ENCODE assay signal across 20 cellular contexts in genomic region chr1:201749059-201749458, GRCh38.
DNase-seq lines count a peak whose midpoint lies in the region; ATAC-seq, FAIRE-seq and TF ChIP-seq lines count a peak whose summit lies in the region.
"Had no signal": no experiment of that assay in that cellular context is flagged by ENCODE, and none has a peak within 500 bp of the region (broad histone marks: within the 10 kb centered on the region; RNA-seq: fewer than 3 reads in every experiment).

No MANE protein-coding gene starts in this region.

- H3K27ac Mint-ChIP-seq in brain = peak overlapping the region in 3 of 5 experiments; percentile 29 to 97 (median 81)
- H3K27ac Mint-ChIP-seq: activated naive CD8-positive, alpha-beta T cell treated with anti-CD3 and anti-CD28 coated beads, Interleukin-2, amount 50 U/mL, for 24 hours had no signal

- no peak overlapping the region for H3K23ac ChIP-seq in neuronal stem cell (ENCODE audit: low read depth, low read length, poor library complexity)

- no peak overlapping the region for H2BK120ac ChIP-seq in neuronal stem cell (ENCODE audit: low read depth, low read length)

- peaks cover 80% of the 10 kb centered on the region for H3K4me1 Mint-ChIP-seq in brain

- ATAC-seq in GM18502 (IDR thresholded peaks at IDR 0.05; ENCODE audit: poor library complexity, unreplicated experiment) = no peak
- ATAC-seq: activated naive CD8-positive, alpha-beta T cell treated with anti-CD3 and anti-CD28 coated beads, Interleukin-2, amount 50 U/mL, for 24 hours; mucosa of descending colon had no signal

- WGBS in neuronal stem cell (ENCODE audit: extremely low coverage in 2 of 2, insufficient read length in 2 of 2, insufficient replicate concordance in 1 of 2), 2 donors = no CpG with 5 or more reads among the region's 5 CpGs

- no peaks in the 10 kb centered on the region for H3K9me3 Mint-ChIP-seq in brain
- H3K9me3 Mint-ChIP-seq: activated naive CD8-positive, alpha-beta T cell treated with anti-CD3 and anti-CD28 coated beads, Interleukin-2, amount 50 U/mL, for 24 hours; H9; neural crest cell had no signal

- no peaks in the 10 kb centered on the region for H3K79me1 ChIP-seq in neuronal stem cell (ENCODE audit: low read depth, low read length)

- H3K14ac ChIP-seq in neuronal stem cell (ENCODE audit: low read length) = peak overlapping the region; percentile 10

- no peak overlapping the region for H3K9ac ChIP-seq in BLaER1 treated with 17β-estradiol and CSF1 and Interleukin-3, amounts not matched to agents 10 nM and 100 nM
- no peak overlapping the region for H3K9ac ChIP-seq in neuronal stem cell (ENCODE audit: low read depth, low read length, poor library complexity)

- no peaks in the 10 kb centered on the region for H3K36me3 Mint-ChIP-seq in brain

- peak overlapping the region in 10 of 11 experiments; percentile 14 to 75 (median 50); a peak in 14 of 22 replicates for H3K4me2 ChIP-seq in BLaER1 treated with 17β-estradiol and CSF1 and Interleukin-3, amounts not matched to agents 10 nM and 100 nM
- H3K4me2 ChIP-seq in neuronal stem cell (ENCODE audit: insufficient read depth, low read length, poor library complexity, severe bottlenecking) = no peak overlapping the region

- no peak overlapping the region for H2AK5ac ChIP-seq in neuronal stem cell (ENCODE audit: low read depth, low read length)

- no peaks in the 10 kb centered on the region for H3K27me3 ChIP-seq in BLaER1 treated with 17β-estradiol and CSF1 and Interleukin-3, amounts not matched to agents 10 nM and 100 nM
- no peaks in the 10 kb centered on the region for H3K27me3 ChIP-seq in neuronal stem cell (ENCODE audit: control insufficient read depth in 3 of 3, insufficient read depth in 3 of 3, low read depth in 1 of 3, low read length in 3 of 3)
- H3K27me3 ChIP-seq: esophagus muscularis mucosa, spleen had no signal

- H2BK5ac ChIP-seq in neuronal stem cell (ENCODE audit: low read length) = peak overlapping the region; percentile 33

- H4K8ac ChIP-seq in neuronal stem cell (ENCODE audit: low read depth, low read length) = no peak overlapping the region

- no peak for TF ChIP-seq CTCF in HEK293 (tag by site-specific recombination; IDR thresholded peaks at IDR 0.05)
- TF ChIP-seq CTCF in brain (conservative IDR thresholded peaks at IDR 0.05) = no peak

- no peak overlapping the region for H2BK15ac ChIP-seq in neuronal stem cell (ENCODE audit: low read length)

- no peak overlapping the region for H3K4ac ChIP-seq in neuronal stem cell (ENCODE audit: low read length)

- peaks cover 3 to 92% (median 48%) of the 10 kb centered on the region in 11 experiments; a peak in 21 of 22 replicates for H3K36me3 ChIP-seq in BLaER1 treated with 17β-estradiol and CSF1 and Interleukin-3, amounts not matched to agents 10 nM and 100 nM
- H3K36me3 ChIP-seq in HEK293 (ENCODE audit: control insufficient read depth in 2 of 2, insufficient read depth in 1 of 2, low read length in 2 of 2) = no peaks in the 10 kb centered on the region
- peaks cover 10 to 31% of the 10 kb centered on the region in 2 donors for H3K36me3 ChIP-seq in neuronal stem cell (replicated peaks in 1 of 2; ENCODE audit: control insufficient read depth in 2 of 2, insufficient read depth in 2 of 2, low read length in 2 of 2)
- H3K36me3 ChIP-seq: esophagus muscularis mucosa, spleen had no signal

- no peak for FAIRE-seq in HTR-8/SVneo (lab: Jason Lieb, UNC)
- FAIRE-seq: D721Med had no signal

- H2BK12ac ChIP-seq in neuronal stem cell (ENCODE audit: low read length) = no peak overlapping the region

- H3K4me1 ChIP-seq in BLaER1 treated with 17β-estradiol and CSF1 and Interleukin-3, amounts not matched to agents 10 nM and 100 nM = peaks cover 30 to 52% (median 45%) of the 10 kb centered on the region in 10 experiments
- H3K4me1 ChIP-seq in HEK293 (ENCODE audit: control insufficient read depth, insufficient read depth, low read length) (peaks cover 10% of the 10 kb centered on the region), neuronal stem cell (ENCODE audit: control insufficient read depth in 2 of 2, insufficient read depth in 1 of 2, low read depth in 1 of 2, low read length in 2 of 2) (peaks cover 41 to 50% of the 10 kb centered on the region in 2 donors)

- H4K91ac ChIP-seq in neuronal stem cell (ENCODE audit: low read depth, low read length, poor library complexity) = no peak overlapping the region

- DNase-seq in neuronal stem cell (ENCODE audit: low spot score) = no peak
- DNase-seq in posterior cingulate gyrus = no peak
- no peak for DNase-seq in HTR-8/SVneo (ENCODE audit: insufficient read length, low spot score)
- DNase-seq: activated CD4-positive, alpha-beta T cell treated with anti-CD3 and anti-CD28 coated beads for 4 hours; activated naive CD8-positive, alpha-beta T cell treated with anti-CD3 and anti-CD28 coated beads, Interleukin-2, amount 50 U/mL, for 24 hours; central memory CD4-positive, alpha-beta T cell; effector CD4-positive, alpha-beta T cell; H9; KG1; mucosa of descending colon; NCI-H2081; spleen; stimulated activated CD4-positive, alpha-beta T cell treated with anti-CD3 and anti-CD28 coated beads, Interleukin-4, amount 100 ng/mL, for 24 hours had no signal

- H3K18ac ChIP-seq in neuronal stem cell (ENCODE audit: low read length) = peak overlapping the region; percentile 4

- H3K27ac ChIP-seq in BLaER1 treated with 17β-estradiol and CSF1 and Interleukin-3, amounts not matched to agents 10 nM and 100 nM = peak overlapping the region in 5 of 11 experiments; percentile 37 to 44 (median 41); a peak in 8 of 22 replicates
- H3K27ac ChIP-seq in HEK293 (ENCODE audit: extremely low read depth, low read depth, low read length) = no peak overlapping the region
- peak overlapping the region; percentile 99 for H3K27ac ChIP-seq in neuronal stem cell (replicated peaks; ENCODE audit: low read length)
- H3K27ac ChIP-seq: esophagus muscularis mucosa had no signal

- POLR2A ChIA-PET in HEK293 (lab: Yijun Ruan, JAX) = no interaction called here

- intact Hi-C loops in posterior cingulate gyrus (cut with DNase I) = no loop called here

- H3K4me3 ChIP-seq in BLaER1 treated with 17β-estradiol and CSF1 and Interleukin-3, amounts not matched to agents 10 nM and 100 nM = no peak overlapping the region
- H3K4me3 ChIP-seq in HEK293 (ENCODE audit: low read depth, low read length) = no peak overlapping the region
- H3K4me3 ChIP-seq in neuronal stem cell (ENCODE audit: low read length in 2 of 2) = no peak overlapping the region
- H3K4me3 ChIP-seq: esophagus muscularis mucosa, mucosa of descending colon, spleen had no signal

- peak overlapping the region in 2 of 5 experiments; percentile 25 to 62 for H3K4me3 Mint-ChIP-seq in brain
- H3K4me3 Mint-ChIP-seq: activated naive CD8-positive, alpha-beta T cell treated with anti-CD3 and anti-CD28 coated beads, Interleukin-2, amount 50 U/mL, for 24 hours; H9; neural crest cell had no signal

- H2AFZ ChIP-seq in neuronal stem cell (ENCODE audit: low read length) = no peak overlapping the region

- H3K9me3 ChIP-seq in BLaER1 treated with 17β-estradiol and CSF1 and Interleukin-3, amounts not matched to agents 10 nM and 100 nM (replicated peaks in 1 of 11) = no peaks in the 10 kb centered on the region
- H3K9me3 ChIP-seq in HEK293 (ENCODE audit: control insufficient read depth, insufficient read depth, low read depth, low read length) (no peaks in the 10 kb centered on the region), neuronal stem cell (replicated peaks in 1 of 2; ENCODE audit: control insufficient read depth in 2 of 2, insufficient read depth in 1 of 2, low read depth in 1 of 2, low read length in 2 of 2) (no peaks in the 10 kb centered on the region)
- H3K9me3 ChIP-seq: esophagus muscularis mucosa, mucosa of descending colon, spleen had no signal

- H4K20me1 ChIP-seq in BLaER1 treated with 17β-estradiol and CSF1 and Interleukin-3, amounts not matched to agents 10 nM and 100 nM = peaks cover 9 to 100% (median 38%) of the 10 kb centered on the region in 11 experiments; a peak in 18 of 22 replicates

- CTCF ChIA-PET in HEK293 (lab: Yijun Ruan, JAX) = interaction anchor here (0.6 to 1.7 kb wide), 5 partner anchors 35 to 404 kb away, joined by 3 to 5 read pairs (median 3); no protein-coding TSS in a partner anchor

- H3K27me3 Mint-ChIP-seq in brain = no peaks in the 10 kb centered on the region
- H3K27me3 Mint-ChIP-seq: activated naive CD8-positive, alpha-beta T cell treated with anti-CD3 and anti-CD28 coated beads, Interleukin-2, amount 50 U/mL, for 24 hours had no signal

TF ChIP-seq in HEK293, 187 proteins besides CTCF, POLR2A, EP300 and RAD21:
- TF ChIP-seq SCRT2 (tag by site-specific recombination; IDR thresholded peaks at IDR 0.05) (no peak), ZNF416 (tag by site-specific recombination; IDR thresholded peaks at IDR 0.05) (no peak), ZNF121 (tag by site-specific recombination; IDR thresholded peaks at IDR 0.05) (0 out of 2 replicates have a peak, but pooled peaks have one; percentile 58)
